ENCODE assay signal across 28 cellular contexts in genomic region chr5:157278319-157279037, GRCh38. TPM values are rescaled to one million over a fixed set of nuclear protein-coding genes. Genes with fewer than 3 reads are reported as not detected.
A peak's percentile ranks its signal among the peaks of the same experiment; 100 is the strongest.
DNase-seq lines count a peak whose midpoint lies in the region; ATAC-seq, FAIRE-seq and TF ChIP-seq lines count a peak whose summit lies in the region.
"Had no signal": no experiment of that assay in that cellular context is flagged by ENCODE, and none has a peak within 500 bp of the region (broad histone marks: within the 10 kb centered on the region; RNA-seq: fewer than 3 reads in every experiment).

No MANE protein-coding gene starts in this region.

- no peak overlapping the region for H2BK20ac ChIP-seq in IMR-90 (ENCODE audit: low read depth, low read length)

- H2AFZ ChIP-seq in IMR-90 (replicated peaks; ENCODE audit: low read length, poor library complexity): no peak overlapping the region
- no peak overlapping the region for H2AFZ ChIP-seq in K562 (ENCODE audit: low read depth, low read length)

- no peak overlapping the region for H2BK120ac ChIP-seq in IMR-90 (ENCODE audit: low read depth, low read length)

- intact Hi-C loops in IMR-90 (cut with micrococcal nuclease) (no loop called here), K562 (cut with micrococcal nuclease) (no loop called here)

- H3K36me3 Mint-ChIP-seq in T-helper 2 cell treated with Interferon-gamma antibody and Interleukin-4, amounts not matched to agents 5 μg/mL and 100 μg/mL, for 36 hours (ENCODE audit: low read depth): peaks cover 58% of the 10 kb centered on the region

- DNase-seq in T-helper 2 cell treated with Interferon-gamma antibody and Interleukin-4, amounts not matched to agents 5 μg/mL and 100 μg/mL, for 36 hours (ENCODE audit: low spot score): no peak
- DNase-seq in T-helper 2 cell: no peak
- no peak for DNase-seq in A549 (ENCODE audit: low read depth in 1 of 2, low spot score in 1 of 2)
- no peak for DNase-seq in IMR-90
- no peak for DNase-seq in K562 (ENCODE audit: extremely low read depth in 1 of 4, low spot score in 3 of 4)
- DNase-seq in RKO (ENCODE audit: low spot score): no peak
- DNase-seq in NCI-H1105 (lab: John Stamatoyannopoulos, UW): no peak
- DNase-seq: anterior cingulate cortex; cortex of kidney; esophagus squamous epithelium; left colon; NCI-H1048; NCI-H187 treated with DMSO at 0.1 percent for 48 hours; NCI-H446; pancreas; spleen; stimulated activated CD4-positive, alpha-beta T cell treated with anti-CD3 and anti-CD28 coated beads, Interleukin-4, amount 100 ng/mL, for 1 hour; stimulated activated naive B cell treated with anti-CD40 and anti-IgM and Interleukin-4, amounts not matched to agents 10 μg/mL and 1 μg/mL and 100 μg/mL, for 72 hours had no signal

- H3K79me2 ChIP-seq in K562 (ENCODE audit: control insufficient read depth, insufficient read depth, low read length): no peaks in the 10 kb centered on the region

- no peak overlapping the region for H2BK5ac ChIP-seq in IMR-90 (ENCODE audit: low read depth, low read length, poor library complexity, severe bottlenecking)

- H3K27ac Mint-ChIP-seq in T-helper 2 cell treated with Interferon-gamma antibody and Interleukin-4, amounts not matched to agents 5 μg/mL and 100 μg/mL, for 36 hours: peak overlapping the region; percentile 17
- H3K27ac Mint-ChIP-seq: nephron had no signal

- H3K27me3 Mint-ChIP-seq in T-helper 2 cell treated with Interferon-gamma antibody and Interleukin-4, amounts not matched to agents 5 μg/mL and 100 μg/mL, for 36 hours (ENCODE audit: low read depth): no peaks in the 10 kb centered on the region
- H3K27me3 Mint-ChIP-seq: stimulated activated naive B cell treated with anti-CD40 and anti-IgM and Interleukin-4, amounts not matched to agents 10 μg/mL and 1 μg/mL and 100 μg/mL, for 72 hours had no signal

- H3K4me3 ChIP-seq in A549 (no peak overlapping the region), IMR-90 (ENCODE audit: insufficient read depth, low read depth, low read length) (no peak overlapping the region), K562 (no peak overlapping the region)
- H3K4me3 ChIP-seq: BLaER1 treated with 17β-estradiol and CSF1 and Interleukin-3, amounts not matched to agents 10 nM and 100 nM; cardiac muscle cell; esophagus squamous epithelium; pancreas; spleen; thoracic aorta; vagina had no signal

- ATAC-seq in A549: no peak
- ATAC-seq in IMR-90 (ENCODE audit: low read depth): no peak
- no peak for ATAC-seq in K562
- no peak for ATAC-seq in GM21825 (IDR thresholded peaks at IDR 0.05; ENCODE audit: unreplicated experiment)
- ATAC-seq: HCT116; left colon; pancreas; stimulated activated naive B cell treated with anti-CD40 and anti-IgM and Interleukin-4, amounts not matched to agents 10 μg/mL and 1 μg/mL and 100 μg/mL, for 72 hours had no signal

- H3K14ac ChIP-seq in IMR-90 (replicated peaks; ENCODE audit: low read depth, low read length): no peak overlapping the region

- TF ChIP-seq CTCF in A549 (IDR thresholded peaks at IDR 0.05) (no peak), IMR-90 (conservative IDR thresholded peaks at IDR 0.05; ENCODE audit: low read depth, low read length) (no peak), K562 (IDR thresholded peaks at IDR 0.05 in 2 of 3, conservative IDR thresholded peaks at IDR 0.05 in 1 of 3; ENCODE audit: insufficient read depth in 2 of 3, low read depth in 1 of 3, low read length in 3 of 3) (no peak)

- peaks cover 78% of the 10 kb centered on the region for H3K4me1 Mint-ChIP-seq in T-helper 2 cell treated with Interferon-gamma antibody and Interleukin-4, amounts not matched to agents 5 μg/mL and 100 μg/mL, for 36 hours (ENCODE audit: low read depth)
- H3K4me1 Mint-ChIP-seq: nephron had no signal

- 75% methylated on average over 2 of the region's 2 CpGs for WGBS in A549 (ENCODE audit: missing lambda C conversion rate)
- no CpG with 5 or more reads among the region's 2 CpGs for WGBS in IMR-90 (ENCODE audit: extremely low coverage in 2 of 2, insufficient read length in 1 of 2), 2 experiments
- WGBS in K562 (ENCODE audit: insufficient coverage, low coverage, missing lambda C conversion rate): 17% methylated on average over 2 of the region's 2 CpGs

- H3K18ac ChIP-seq in IMR-90 (ENCODE audit: low read depth, low read length): no peak overlapping the region

- no peak overlapping the region for H3K4me2 ChIP-seq in A549
- no peak overlapping the region for H3K4me2 ChIP-seq in IMR-90 (ENCODE audit: low read depth, low read length)
- no peak overlapping the region for H3K4me2 ChIP-seq in K562 (ENCODE audit: insufficient read depth, low read length)

- TF ChIP-seq EP300 in A549 (IDR thresholded peaks at IDR 0.05): no peak
- no peak for TF ChIP-seq EP300 in K562 (IDR thresholded peaks at IDR 0.05; ENCODE audit: low read length)

- no peak overlapping the region for H3K27ac ChIP-seq in A549
- no peak overlapping the region for H3K27ac ChIP-seq in IMR-90 (ENCODE audit: insufficient read depth, low read length)
- no peak overlapping the region for H3K27ac ChIP-seq in K562 (ENCODE audit: extremely low read depth, low read depth, low read length)
- H3K27ac ChIP-seq: esophagus squamous epithelium, HL-60, pancreas, thoracic aorta, vagina had no signal

- H3K4me3 Mint-ChIP-seq in T-helper 2 cell treated with Interferon-gamma antibody and Interleukin-4, amounts not matched to agents 5 μg/mL and 100 μg/mL, for 36 hours: no peak overlapping the region
- H3K4me3 Mint-ChIP-seq: nephron; stimulated activated naive B cell treated with anti-CD40 and anti-IgM and Interleukin-4, amounts not matched to agents 10 μg/mL and 1 μg/mL and 100 μg/mL, for 72 hours had no signal

- no peak overlapping the region for H4K8ac ChIP-seq in IMR-90 (ENCODE audit: low read depth in 2 of 2, low read length in 2 of 2)

- H4K5ac ChIP-seq in IMR-90 (ENCODE audit: low read depth, low read length): no peak overlapping the region

- H3K4me1 ChIP-seq in A549 (no peaks in the 10 kb centered on the region), IMR-90 (ENCODE audit: control insufficient read depth, insufficient read depth, low read length) (no peaks in the 10 kb centered on the region), K562 (replicated peaks in 1 of 2; ENCODE audit: control insufficient read depth in 2 of 2, insufficient read depth in 2 of 2, low read length in 2 of 2) (peaks cover 0 to 14% of the 10 kb centered on the region in 2 experiments; a peak in 2 of 5 replicates)
- H3K4me1 ChIP-seq: esophagus squamous epithelium, pancreas, vagina had no signal

- TF ChIP-seq RAD21 in A549 (conservative IDR thresholded peaks at IDR 0.05 in 1 of 2, IDR thresholded peaks at IDR 0.05 in 1 of 2): no peak
- no peak for TF ChIP-seq RAD21 in IMR-90 (IDR thresholded peaks at IDR 0.05; ENCODE audit: low read length)
- 0 out of 4 replicates have a peak, but pooled peaks of 1 of the 2 experiments have one; percentile 13 for TF ChIP-seq RAD21 in K562 (CRISPR knock-in tag; conservative IDR thresholded peaks at IDR 0.05 in 1 of 2, IDR thresholded peaks at IDR 0.05 in 1 of 2)

- TF ChIP-seq POLR2A in A549 (IDR thresholded peaks at IDR 0.05; ENCODE audit: low read length): no peak
- TF ChIP-seq POLR2A in IMR-90 (IDR thresholded peaks at IDR 0.05; ENCODE audit: low read depth, low read length): no peak
- no peak for TF ChIP-seq POLR2A in K562 (conservative IDR thresholded peaks at IDR 0.05)

- no peak overlapping the region for H3K4ac ChIP-seq in IMR-90 (ENCODE audit: low read depth, low read length)

- BruUV-seq in IMR-90 (replicated peaks; lab: Mats Ljungman, UMichigan) (no TSS peak), K562 (replicated peaks; lab: Mats Ljungman, UMichigan) (no TSS peak)

- no peaks in the 10 kb centered on the region for H3K79me1 ChIP-seq in IMR-90 (ENCODE audit: low read depth in 1 of 2, low read length in 2 of 2)

- no peak overlapping the region for H3K56ac ChIP-seq in IMR-90 (ENCODE audit: extremely low read depth, insufficient read depth, low read length)

- H3K36me3 ChIP-seq in IMR-90 (ENCODE audit: control insufficient read depth, insufficient read depth, low read length) (no peaks in the 10 kb centered on the region), K562 (ENCODE audit: control insufficient read depth, insufficient read depth, low read length) (no peaks in the 10 kb centered on the region)
- H3K36me3 ChIP-seq: cardiac muscle cell, esophagus squamous epithelium, pancreas, spleen, thoracic aorta, vagina had no signal

- H3K9me3 ChIP-seq in A549 (no peaks in the 10 kb centered on the region), IMR-90 (ENCODE audit: control insufficient read depth, insufficient read depth, low read length) (no peaks in the 10 kb centered on the region), K562 (replicated peaks; ENCODE audit: control insufficient read depth, insufficient read depth, low read depth, low read length) (no peaks in the 10 kb centered on the region)
- H3K9me3 ChIP-seq: esophagus squamous epithelium, pancreas, spleen, thoracic aorta, vagina had no signal

- no peak overlapping the region for H2AK9ac ChIP-seq in IMR-90 (replicated peaks; ENCODE audit: low read depth, low read length, poor library complexity)

- H4K20me1 ChIP-seq in IMR-90 (ENCODE audit: insufficient read depth, low read length) (no peaks in the 10 kb centered on the region), K562 (replicated peaks; ENCODE audit: control insufficient read depth, insufficient read depth, low read length) (no peaks in the 10 kb centered on the region)

- in situ Hi-C loops in IMR-90 (cut with MboI; ENCODE audit: low sequenced_read_pairs): no loop called here
- in situ Hi-C loops in K562 (cut with MboI): no loop called here

- no peak overlapping the region for H4K91ac ChIP-seq in IMR-90 (ENCODE audit: insufficient read depth, low read depth, low read length)

- H3K27me3 ChIP-seq in IMR-90 (ENCODE audit: control insufficient read depth, insufficient read depth, low read length): no peaks in the 10 kb centered on the region; the same call in 1 of the 2 replicates
- H3K27me3 ChIP-seq in K562 (ENCODE audit: control insufficient read depth in 2 of 2, insufficient read depth in 2 of 2, low read length in 2 of 2): no peaks in the 10 kb centered on the region
- H3K27me3 ChIP-seq: BLaER1 treated with 17β-estradiol and CSF1 and Interleukin-3, amounts not matched to agents 10 nM and 100 nM; cardiac muscle cell; esophagus squamous epithelium; pancreas; spleen; vagina had no signal

- dilution Hi-C loops in IMR-90 (cut with HindIII; ENCODE audit: low sequenced_read_pairs, unreplicated experiment): no loop called here

- CTCF ChIA-PET in A549 (lab: Yijun Ruan, JAX) (interaction anchor here (1.1 to 3.3 kb wide), 2 partner anchors 12 to 14 kb away, joined by 3 to 16 read pairs; partner anchors contain the start of gene CYFIP2), IMR-90 (lab: Yijun Ruan, JAX) (no interaction called here), K562 (lab: Yijun Ruan, JAX; ENCODE audit: low intra/inter-chr PET ratio) (no interaction called here)

- H3K9ac ChIP-seq in IMR-90 (ENCODE audit: low read depth, low read length) (no peak overlapping the region), K562 (ENCODE audit: insufficient read depth in 1 of 2, low read depth in 2 of 2, low read length in 2 of 2) (no peak overlapping the region)
- H3K9ac ChIP-seq: BLaER1 treated with 17β-estradiol and CSF1 and Interleukin-3, amounts not matched to agents 10 nM and 100 nM had no signal

- peaks cover 15% of the 10 kb centered on the region for H3K9me3 Mint-ChIP-seq in T-helper 2 cell treated with Interferon-gamma antibody and Interleukin-4, amounts not matched to agents 5 μg/mL and 100 μg/mL, for 36 hours
- H3K9me3 Mint-ChIP-seq: nephron had no signal

- no peak overlapping the region for H2BK15ac ChIP-seq in IMR-90 (ENCODE audit: low read depth, low read length)

- no peak overlapping the region for H2AK5ac ChIP-seq in IMR-90 (ENCODE audit: low read depth, low read length)

- H3K9me1 ChIP-seq in IMR-90 (ENCODE audit: insufficient read depth, low read length) (no peaks in the 10 kb centered on the region), K562 (ENCODE audit: control insufficient read depth, insufficient read depth, low read length) (no peaks in the 10 kb centered on the region)

- FAIRE-seq in A549 (lab: Jason Lieb, UNC) (no peak), K562 (lab: Jason Lieb, UNC) (no peak)
- FAIRE-seq: frontal cortex, pancreas, TTC549 had no signal

- no peak overlapping the region for H3K23ac ChIP-seq in IMR-90 (ENCODE audit: low read depth, low read length)

- POLR2A ChIA-PET in A549 (lab: Yijun Ruan, JAX): no interaction called here
- POLR2A ChIA-PET in IMR-90 (lab: Charles Lee; ENCODE audit: unreplicated experiment): interaction anchor here (0.6 kb wide), 1 partner anchor 13 kb away, joined by 3 read pairs; no protein-coding TSS in a partner anchor
- POLR2A ChIA-PET in K562 (lab: Yijun Ruan, JAX): interaction anchor here (0.9 to 1.5 kb wide), 2 partner anchors 9 to 14 kb away, joined by 3 to 5 read pairs; no protein-coding TSS in a partner anchor

RNA-seq across cellular contexts. Expression of gene CYFIP2, which starts 12.6 kb away (rescaled TPM):
- polyA plus RNA-seq in A549 (2011; rRNA removed): 9.0 and 25.4 TPM in 2 replicates
- 10.7 and 14.3 TPM in 2 replicates for polyA plus RNA-seq in A549 (2012; cell fraction: cytosol; rRNA removed)
- 22.5 and 35.6 TPM in 2 replicates for polyA plus RNA-seq in A549 (2012; cell fraction: nucleus; rRNA removed)
- polyA plus RNA-seq in A549 (2017; fragmentation: RNase III; extraction: RNeasy Plus Mini Kit Qiagen cat#74134 plus additional on column Dnase treatment): 18.6 to 23.8 TPM (median 21.8 TPM) in 3 replicates
- 59.6 and 74.0 TPM in 2 replicates for polyA minus RNA-seq in A549 (2011; rRNA and poly(A)+ RNA removed)
- total RNA-seq in IMR-90 (2012; rRNA removed): 11.7 and 13.4 TPM in 2 replicates
- 6.7 and 6.8 TPM in 2 replicates for polyA plus RNA-seq in IMR-90 (2012; rRNA removed)
- polyA plus RNA-seq in IMR-90 (2012; cell fraction: cytosol; rRNA removed): 5.7 and 7.9 TPM in 2 replicates
- 8.1 and 10.4 TPM in 2 replicates for polyA plus RNA-seq in IMR-90 (2012; cell fraction: nucleus; rRNA removed; ENCODE audit: low replicate concordance)
- 0.39 and 0.42 TPM in 2 replicates for total RNA-seq in K562 (2011; cell fraction: chromatin; rRNA removed; ENCODE audit: low replicate concordance)
- total RNA-seq in K562 (2011; cell fraction: nucleolus; rRNA removed): 1.6 TPM in 1 of 2 replicates, not detected in the other
- 0.38 and 1.2 TPM in 2 replicates for total RNA-seq in K562 (2011; cell fraction: nucleoplasm; rRNA removed)
- total RNA-seq in K562 (2014; rRNA removed): 1.2 and 2.4 TPM in 2 replicates
- total RNA-seq in K562 (2014; rRNA removed; fragmentation: Illumina TruSeq; extraction: Trizol): 1.5 TPM in 2 replicates
- total RNA-seq in K562 (2015; rRNA removed; fragmentation: Illumina TruSeq; extraction: Trizol): 0.76 and 0.83 TPM in 2 replicates
- 2.9 and 3.6 TPM in 2 replicates for total RNA-seq in K562 (2021)
- polyA plus RNA-seq in K562 (2011; rRNA removed): not detected in 2 replicates
- polyA plus RNA-seq in K562 (2011; cell fraction: cytosol; rRNA removed): 0.09 TPM in 1 of 2 replicates, not detected in the other
- polyA plus RNA-seq in K562 (2011; cell fraction: nucleus; rRNA removed): 0.24 TPM in 1 of 2 replicates, not detected in the other
- 5.8 and 50.1 TPM in 2 replicates for polyA plus RNA-seq in K562 (2012)
- 1.8 and 2.2 TPM in 2 replicates for polyA plus RNA-seq in K562 (2014; fragmentation: Illumina TruSeq; extraction: Trizol)
- 1 to 10 TPM; 1.1 to 1.3 TPM for polyA plus RNA-seq in K562 (2014; fragmentation: Nextera tagmentation; extraction: Ambion mirVana)
- 1.5 TPM in 2 replicates for polyA plus RNA-seq in K562 (2014; rRNA removed)
- polyA minus RNA-seq in K562 (2011; rRNA and poly(A)+ RNA removed): not detected in 2 replicates
- polyA minus RNA-seq in K562 (2011; cell fraction: cytosol; rRNA and poly(A)+ RNA removed): not detected in 2 replicates
- 0.27 TPM in 1 of 2 replicates, not detected in the other for polyA minus RNA-seq in K562 (2011; cell fraction: nucleus; rRNA and poly(A)+ RNA removed)
